ENCODE assay signal across 13 cellular contexts in the genomic region with DNA sequence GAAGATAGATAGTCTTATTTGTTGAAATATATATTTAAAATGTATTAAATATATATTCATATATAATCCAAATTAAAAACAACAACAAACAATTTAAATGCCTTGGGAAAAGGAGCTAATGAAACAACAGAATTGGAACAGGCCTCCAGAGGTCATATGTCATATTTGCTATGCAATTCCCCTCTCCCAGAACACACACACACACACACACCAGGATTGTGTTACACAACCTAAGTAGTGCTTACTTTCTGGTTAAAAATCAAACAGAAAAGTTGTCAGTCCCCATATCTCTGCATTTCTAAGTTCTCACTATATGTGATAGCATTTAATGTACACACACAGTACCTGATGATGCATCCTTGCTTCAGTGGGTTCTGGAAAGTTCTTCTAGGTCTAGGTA.
A peak's percentile ranks its signal among the peaks of the same experiment; 100 is the strongest.
DNase-seq lines count a peak whose midpoint lies in the region; ATAC-seq, FAIRE-seq and TF ChIP-seq lines count a peak whose summit lies in the region.
"Had no signal": no experiment of that assay in that cellular context is flagged by ENCODE, and none has a peak within 500 bp of the region (broad histone marks: within the 10 kb centered on the region; RNA-seq: fewer than 3 reads in every experiment).

No MANE protein-coding gene starts in this region.

- 0 out of 2 replicates have a peak overlapping the region, but pooled peaks have one; percentile 43 for H2BK20ac ChIP-seq in IMR-90 (ENCODE audit: low read depth, low read length)

- ATAC-seq in IMR-90 (ENCODE audit: low read depth): no peak
- ATAC-seq: A549 had no signal

- H3K36me3 Mint-ChIP-seq in activated naive CD4-positive, alpha-beta T cell treated with anti-CD3 and anti-CD28 coated beads for 36 hours (ENCODE audit: low read depth): no peaks in the 10 kb centered on the region
- H3K36me3 Mint-ChIP-seq: CD8-positive, alpha-beta memory T cell had no signal

- no peak for TF ChIP-seq CTCF in IMR-90 (conservative IDR thresholded peaks at IDR 0.05; ENCODE audit: low read depth, low read length)
- TF ChIP-seq CTCF in kidney (IDR thresholded peaks at IDR 0.05; ENCODE audit: borderline replicate concordance, extremely low read depth, insufficient read depth): no peak
- TF ChIP-seq CTCF in smooth muscle cell (IDR thresholded peaks at IDR 0.05; ENCODE audit: borderline replicate concordance, insufficient read depth, poor library complexity, severe bottlenecking): no peak

- no peaks in the 10 kb centered on the region for H3K9me3 ChIP-seq in IMR-90 (ENCODE audit: control insufficient read depth, insufficient read depth, low read length)
- H3K9me3 ChIP-seq in kidney (ENCODE audit: control insufficient read depth in 1 of 2, low read length in 2 of 2): no peaks in the 10 kb centered on the region
- no peaks in the 10 kb centered on the region for H3K9me3 ChIP-seq in smooth muscle cell (replicated peaks; ENCODE audit: low read depth)
- H3K9me3 ChIP-seq: A549 had no signal

- H3K56ac ChIP-seq in IMR-90 (ENCODE audit: extremely low read depth, insufficient read depth, low read length): no peak overlapping the region

- H3K36me3 ChIP-seq in IMR-90 (ENCODE audit: control insufficient read depth, insufficient read depth, low read length) (no peaks in the 10 kb centered on the region), kidney (ENCODE audit: control insufficient read depth in 1 of 2, insufficient read depth in 2 of 2, low read length in 2 of 2) (no peaks in the 10 kb centered on the region), smooth muscle cell (ENCODE audit: low read depth) (no peaks in the 10 kb centered on the region)

- H3K4me1 ChIP-seq in IMR-90 (ENCODE audit: control insufficient read depth, insufficient read depth, low read length): no peaks in the 10 kb centered on the region
- H3K4me1 ChIP-seq in kidney (ENCODE audit: control insufficient read depth in 1 of 2, insufficient read depth in 1 of 2, low read depth in 1 of 2, low read length in 2 of 2): no peaks in the 10 kb centered on the region
- H3K4me1 ChIP-seq in smooth muscle cell (ENCODE audit: low read depth): peaks cover 6% of the 10 kb centered on the region
- H3K4me1 ChIP-seq: A549 had no signal

- H3K23ac ChIP-seq in IMR-90 (ENCODE audit: low read depth, low read length): no peak overlapping the region

- H4K91ac ChIP-seq in IMR-90 (ENCODE audit: insufficient read depth, low read depth, low read length): no peak overlapping the region

- CTCF ChIA-PET in IMR-90 (lab: Yijun Ruan, JAX): interaction anchor here (0.9 kb wide), 1 partner anchor 14 kb away, joined by 3 read pairs; no protein-coding TSS in a partner anchor
- CTCF ChIA-PET in activated naive CD4-positive, alpha-beta T cell treated with anti-CD3 and anti-CD28 coated beads for 36 hours (lab: Charles Lee): no interaction called here

- H2AFZ ChIP-seq in IMR-90 (replicated peaks; ENCODE audit: low read length, poor library complexity) (no peak overlapping the region), smooth muscle cell (ENCODE audit: low read depth) (peak overlapping the region; percentile 48)

- BruUV-seq in IMR-90 (replicated peaks; lab: Mats Ljungman, UMichigan): no TSS peak

- H3K14ac ChIP-seq in IMR-90 (replicated peaks; ENCODE audit: low read depth, low read length): no peak overlapping the region

- H3K27ac ChIP-seq in IMR-90 (ENCODE audit: insufficient read depth, low read length) (no peak overlapping the region), kidney (ENCODE audit: low read depth in 2 of 2, low read length in 2 of 2) (no peak overlapping the region), smooth muscle cell (ENCODE audit: low read depth) (peak overlapping the region; percentile 59)
- H3K27ac ChIP-seq: A549 had no signal

- no peak overlapping the region for H3K18ac ChIP-seq in IMR-90 (ENCODE audit: low read depth, low read length)

- no peak for DNase-seq in HTR-8/SVneo (ENCODE audit: insufficient read length, low spot score)
- DNase-seq in IMR-90: no peak
- no peak for DNase-seq in kidney
- no peak for DNase-seq in smooth muscle cell (lab: John Stamatoyannopoulos, UW; ENCODE audit: unreplicated experiment)
- no peak for DNase-seq in activated naive CD4-positive, alpha-beta T cell treated with anti-CD3 and anti-CD28 coated beads for 36 hours
- no peak for DNase-seq in LoVo (ENCODE audit: low spot score)
- DNase-seq: CD8-positive, alpha-beta memory T cell; DMS79; GOT3; H9; KBM-7 had no signal

- H2BK120ac ChIP-seq in IMR-90 (ENCODE audit: low read depth, low read length): no peak overlapping the region

- H3K27me3 ChIP-seq in IMR-90 (ENCODE audit: control insufficient read depth, insufficient read depth, low read length): no peaks in the 10 kb centered on the region
- H3K27me3 ChIP-seq in smooth muscle cell (ENCODE audit: low read depth): no peaks in the 10 kb centered on the region

- FAIRE-seq in HTR-8/SVneo (lab: Jason Lieb, UNC) (peak; percentile 16), kidney (lab: Jason Lieb, UNC) (peak; percentile 52)
- FAIRE-seq: A549, GM12891 had no signal

- H3K4me1 Mint-ChIP-seq in activated naive CD4-positive, alpha-beta T cell treated with anti-CD3 and anti-CD28 coated beads for 36 hours (ENCODE audit: low read depth): peaks cover 15% of the 10 kb centered on the region
- H3K4me1 Mint-ChIP-seq: CD8-positive, alpha-beta memory T cell had no signal

- H2BK5ac ChIP-seq in IMR-90 (ENCODE audit: low read depth, low read length, poor library complexity, severe bottlenecking): no peak overlapping the region

- H3K4me3 ChIP-seq in IMR-90 (ENCODE audit: insufficient read depth, low read depth, low read length) (no peak overlapping the region), kidney (ENCODE audit: low read length in 2 of 2) (no peak overlapping the region), smooth muscle cell (no peak overlapping the region)
- H3K4me3 ChIP-seq: A549 had no signal

- H3F3A ChIP-seq in smooth muscle cell (ENCODE audit: low read depth): peaks cover 6% of the 10 kb centered on the region

- no peak overlapping the region for H4K5ac ChIP-seq in IMR-90 (ENCODE audit: low read depth, low read length)

- dilution Hi-C loops in IMR-90 (cut with HindIII; ENCODE audit: low sequenced_read_pairs, unreplicated experiment): no loop called here

- no peak overlapping the region for H3K4me2 ChIP-seq in IMR-90 (ENCODE audit: low read depth, low read length)
- H3K4me2 ChIP-seq in smooth muscle cell: no peak overlapping the region
- H3K4me2 ChIP-seq: A549 had no signal

- no peak for TF ChIP-seq POLR2A in IMR-90 (IDR thresholded peaks at IDR 0.05; ENCODE audit: low read depth, low read length)

- no peaks in the 10 kb centered on the region for H3K9me1 ChIP-seq in IMR-90 (ENCODE audit: insufficient read depth, low read length)

- POLR2A ChIA-PET in IMR-90 (lab: Charles Lee; ENCODE audit: unreplicated experiment): no interaction called here

- H2AK5ac ChIP-seq in IMR-90 (ENCODE audit: low read depth, low read length): no peak overlapping the region

- no peak for TF ChIP-seq RAD21 in IMR-90 (IDR thresholded peaks at IDR 0.05; ENCODE audit: low read length)

- no peak overlapping the region for H3K4me3 Mint-ChIP-seq in activated naive CD4-positive, alpha-beta T cell treated with anti-CD3 and anti-CD28 coated beads for 36 hours
- H3K4me3 Mint-ChIP-seq: CD8-positive, alpha-beta memory T cell; H9 had no signal

- H3K9ac ChIP-seq in IMR-90 (ENCODE audit: low read depth, low read length): no peak overlapping the region
- no peak overlapping the region for H3K9ac ChIP-seq in kidney (ENCODE audit: low read length in 2 of 2)
- no peak overlapping the region for H3K9ac ChIP-seq in smooth muscle cell (ENCODE audit: low read depth)

- no peak overlapping the region for H4K8ac ChIP-seq in IMR-90 (ENCODE audit: low read depth in 2 of 2, low read length in 2 of 2)

- H3K4ac ChIP-seq in IMR-90 (ENCODE audit: low read depth, low read length): no peak overlapping the region

- no peak overlapping the region for H3K27ac Mint-ChIP-seq in activated naive CD4-positive, alpha-beta T cell treated with anti-CD3 and anti-CD28 coated beads for 36 hours
- H3K27ac Mint-ChIP-seq: CD8-positive, alpha-beta memory T cell; H9 had no signal

- peaks cover 7% of the 10 kb centered on the region for H3K27me3 Mint-ChIP-seq in activated naive CD4-positive, alpha-beta T cell treated with anti-CD3 and anti-CD28 coated beads for 36 hours (ENCODE audit: low read depth)

- in situ Hi-C loops in IMR-90 (cut with MboI; ENCODE audit: low sequenced_read_pairs): no loop called here

- intact Hi-C loops in IMR-90 (cut with micrococcal nuclease): no loop called here
- intact Hi-C loops in kidney (cut with DNase I): no loop called here
- intact Hi-C loops in activated naive CD4-positive, alpha-beta T cell treated with anti-CD3 and anti-CD28 coated beads for 36 hours (cut with micrococcal nuclease): no loop called here

- H2AK9ac ChIP-seq in IMR-90 (replicated peaks; ENCODE audit: low read depth, low read length, poor library complexity): no peak overlapping the region

- no peaks in the 10 kb centered on the region for H3K79me1 ChIP-seq in IMR-90 (ENCODE audit: low read depth in 1 of 2, low read length in 2 of 2)

- H4K20me1 ChIP-seq in IMR-90 (ENCODE audit: insufficient read depth, low read length): no peaks in the 10 kb centered on the region
- no peaks in the 10 kb centered on the region for H4K20me1 ChIP-seq in smooth muscle cell (ENCODE audit: low read depth)

- H3K9me3 Mint-ChIP-seq in activated naive CD4-positive, alpha-beta T cell treated with anti-CD3 and anti-CD28 coated beads for 36 hours: no peaks in the 10 kb centered on the region
- H3K9me3 Mint-ChIP-seq: CD8-positive, alpha-beta memory T cell; H9 had no signal

- no peaks in the 10 kb centered on the region for H3K79me2 ChIP-seq in smooth muscle cell (ENCODE audit: low read depth)

- no peak overlapping the region for H2BK15ac ChIP-seq in IMR-90 (ENCODE audit: low read depth, low read length)

TF ChIP-seq in IMR-90, 13 proteins besides CTCF, POLR2A, EP300 and RAD21 (continues in another document):
- no peak for TF ChIP-seq BHLHE40 (IDR thresholded peaks at IDR 0.05; ENCODE audit: low read depth, low read length)
- no peak for TF ChIP-seq MAZ (IDR thresholded peaks at IDR 0.05; ENCODE audit: borderline replicate concordance, low read depth, low read length)
- TF ChIP-seq RCOR1 (IDR thresholded peaks at IDR 0.05; ENCODE audit: insufficient replicate concordance, low read length): no peak
- no peak for TF ChIP-seq MAFK (IDR thresholded peaks at IDR 0.05; ENCODE audit: low read depth, low read length)
- TF ChIP-seq CHD1 (IDR thresholded peaks at IDR 0.05; ENCODE audit: low read depth, low read length): no peak
- no peak for TF ChIP-seq RFX5 (IDR thresholded peaks at IDR 0.05; ENCODE audit: low read depth, low read length)
- TF ChIP-seq MXI1 (IDR thresholded peaks at IDR 0.05; ENCODE audit: borderline replicate concordance, low read depth, low read length): no peak
- TF ChIP-seq SMC3 (IDR thresholded peaks at IDR 0.05; ENCODE audit: low read depth, low read length): no peak
